8 cellular contexts compared by ENCODE assay signal in the genomic region with DNA sequence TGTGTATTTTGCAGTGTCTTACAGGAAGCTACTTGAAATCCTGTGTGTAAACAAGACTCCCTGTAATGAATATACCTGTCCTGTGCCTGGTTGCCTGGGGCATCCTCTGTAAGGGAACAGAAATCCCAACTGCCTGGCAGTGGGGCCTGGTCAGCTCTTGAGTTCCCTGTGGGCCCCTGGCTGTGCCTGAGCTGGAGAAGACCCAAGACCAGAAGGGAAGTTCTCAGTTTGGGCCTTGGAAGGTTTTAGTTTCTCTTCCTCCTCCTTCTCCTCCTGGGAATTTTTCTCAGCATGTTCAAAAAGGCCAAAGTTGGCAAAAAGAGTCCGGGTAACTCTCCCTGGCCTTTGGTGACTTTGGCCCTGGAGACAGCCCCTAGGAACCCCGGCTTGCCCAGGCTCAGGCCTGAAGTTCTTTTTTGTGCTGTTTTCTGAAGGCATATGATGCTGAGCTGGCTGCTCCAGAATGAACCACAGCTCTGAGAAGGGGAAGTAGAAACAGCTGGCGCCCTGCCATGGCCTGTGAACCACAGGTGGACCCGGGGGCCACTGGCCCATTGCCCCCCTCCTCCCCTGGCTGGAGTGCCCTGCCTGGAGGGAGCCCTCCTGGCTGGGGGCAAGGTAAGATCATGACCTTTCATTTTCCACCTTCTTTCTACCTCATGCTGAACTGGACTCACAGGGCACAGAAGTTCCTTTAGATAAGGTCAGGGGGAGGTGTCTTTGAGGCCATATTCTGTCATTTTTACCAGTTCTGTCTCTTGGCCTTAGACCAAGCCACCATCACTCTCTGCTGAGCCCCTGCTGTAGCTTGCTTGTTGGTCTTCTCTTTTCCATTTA. TPM values are rescaled to one million over a fixed set of nuclear protein-coding genes. Genes with fewer than 3 reads are reported as not detected.
DNase-seq lines count a peak whose midpoint lies in the region; ATAC-seq, FAIRE-seq and TF ChIP-seq lines count a peak whose summit lies in the region.

No MANE protein-coding gene starts in this region.

- no peak overlapping the region for H3K4me3 ChIP-seq in heart right ventricle
- no peak overlapping the region for H3K4me3 ChIP-seq in thymus (ENCODE audit: low read length)

- H3K9me3 Mint-ChIP-seq in activated naive CD4-positive, alpha-beta T cell treated with anti-CD3 and anti-CD28 coated beads for 36 hours, result no peaks in the 10 kb centered on the region

- ATAC-seq in HG02943 (IDR thresholded peaks at IDR 0.05; ENCODE audit: low read depth, unreplicated experiment) (peak; percentile 63), heart right ventricle (peak; percentile 23 to 58 (median 48)), SK-N-SH treated with all-trans-retinoic acid at 6 μM for 48 hours (no peak)

- H3K36me3 ChIP-seq in heart right ventricle (peaks cover 0 to 9% (median 0%) of the 10 kb centered on the region in 9 donors), thymus (ENCODE audit: control insufficient read depth, insufficient read depth) (peaks cover 9% of the 10 kb centered on the region)

- no peak for FAIRE-seq in RCC 7860 (lab: Jason Lieb, UNC)

- H3K4me3 Mint-ChIP-seq in activated naive CD4-positive, alpha-beta T cell treated with anti-CD3 and anti-CD28 coated beads for 36 hours, result no peak overlapping the region

- H3K36me3 Mint-ChIP-seq in activated naive CD4-positive, alpha-beta T cell treated with anti-CD3 and anti-CD28 coated beads for 36 hours (ENCODE audit: low read depth), result peaks cover 41% of the 10 kb centered on the region

- no peaks in the 10 kb centered on the region for H3K27me3 Mint-ChIP-seq in activated naive CD4-positive, alpha-beta T cell treated with anti-CD3 and anti-CD28 coated beads for 36 hours (ENCODE audit: low read depth)

- no peak for TF ChIP-seq CTCF in heart right ventricle (IDR thresholded peaks at IDR 0.05)

- CTCF ChIA-PET in activated naive CD4-positive, alpha-beta T cell treated with anti-CD3 and anti-CD28 coated beads for 36 hours (lab: Charles Lee), result interaction anchor here (0.8 to 2.0 kb wide), 7 partner anchors 11 to 229 kb away, joined by 3 to 10 read pairs (median 4); a partner anchor contains a TSS

- no peaks in the 10 kb centered on the region for H3K27me3 ChIP-seq in heart right ventricle
- no peaks in the 10 kb centered on the region for H3K27me3 ChIP-seq in thymus (ENCODE audit: control insufficient read depth, insufficient read depth)

- H3K27ac ChIP-seq in heart right ventricle (peak overlapping the region in 4 of 10 donors; percentile 12 to 81 (median 51)), thymus (ENCODE audit: low read depth) (peak overlapping the region; percentile 87)

- 51 to 55% methylated on average over 4 of the region's 4 CpGs for WGBS in heart right ventricle, 2 donors
- WGBS in thymus, result 13% methylated on average over 4 of the region's 4 CpGs

- H3K4me1 Mint-ChIP-seq in activated naive CD4-positive, alpha-beta T cell treated with anti-CD3 and anti-CD28 coated beads for 36 hours (ENCODE audit: low read depth), result peaks cover 60% of the 10 kb centered on the region

- H3K4me1 ChIP-seq in heart right ventricle (peaks cover 0 to 53% (median 12%) of the 10 kb centered on the region in 9 donors), thymus (ENCODE audit: control insufficient read depth, insufficient read depth, low read length) (peaks cover 10% of the 10 kb centered on the region)

- peak; percentile 23 for DNase-seq in activated naive CD4-positive, alpha-beta T cell treated with anti-CD3 and anti-CD28 coated beads for 36 hours
- DNase-seq in activated naive CD4-positive, alpha-beta T cell treated with anti-CD3 and anti-CD28 coated beads, Interleukin-2, amount 50 U/mL, for 16 hours, result no peak
- peak; percentile 86 for DNase-seq in OCI-M1 (lab: John Stamatoyannopoulos, UW)
- peak; percentile 42 to 62 for DNase-seq in heart right ventricle
- DNase-seq in RCC 7860 (ENCODE audit: low spot score), result no peak

- intact Hi-C loops in activated naive CD4-positive, alpha-beta T cell treated with anti-CD3 and anti-CD28 coated beads for 36 hours (cut with micrococcal nuclease), result no loop called here
- intact Hi-C loops in heart right ventricle (cut with DNase I), result no loop called here

- H3K27ac Mint-ChIP-seq in activated naive CD4-positive, alpha-beta T cell treated with anti-CD3 and anti-CD28 coated beads for 36 hours, result peak overlapping the region; percentile 89

- H3K9me3 ChIP-seq in heart right ventricle, result no peaks in the 10 kb centered on the region
- no peaks in the 10 kb centered on the region for H3K9me3 ChIP-seq in thymus (ENCODE audit: control insufficient read depth)

TF ChIP-seq in SK-N-SH treated with all-trans-retinoic acid at 6 μM for 48 hours, 23 proteins besides CTCF, POLR2A, EP300 and RAD21:
- TF ChIP-seq ISL1 (CRISPR knock-in tag; IDR thresholded peaks at IDR 0.05), result no peak
- no peak for TF ChIP-seq CSDC2 (CRISPR knock-in tag; IDR thresholded peaks at IDR 0.05)
- no peak for TF ChIP-seq ESRRG (CRISPR knock-in tag; IDR thresholded peaks at IDR 0.05)
- no peak for TF ChIP-seq ARNTL (CRISPR knock-in tag; IDR thresholded peaks at IDR 0.05; ENCODE audit: borderline replicate concordance, low read depth)
- no peak for TF ChIP-seq ZNF565 (CRISPR knock-in tag; conservative IDR thresholded peaks at IDR 0.05; ENCODE audit: low read depth)
- TF ChIP-seq ZC3H10 (CRISPR knock-in tag; IDR thresholded peaks at IDR 0.05), result no peak
- TF ChIP-seq ZNF70 (CRISPR knock-in tag; IDR thresholded peaks at IDR 0.05), result no peak
- no peak for TF ChIP-seq ZFP3 (CRISPR knock-in tag; IDR thresholded peaks at IDR 0.05)
- no peak for TF ChIP-seq TOX (CRISPR knock-in tag; IDR thresholded peaks at IDR 0.05; ENCODE audit: borderline replicate concordance)
- no peak for TF ChIP-seq OSR1 (CRISPR knock-in tag; IDR thresholded peaks at IDR 0.05)
TF ChIP-seq in SK-N-SH treated with all-trans-retinoic acid at 6 μM for 48 hours: peak in this region for 0.

RNA-seq across cellular contexts. Expression of a gene that starts 5.8 kb away (rescaled TPM):
- total RNA-seq in activated naive CD4-positive, alpha-beta T cell treated with anti-CD3 and anti-CD28 coated beads for 36 hours, result 10 to 100 TPM; 23.6 to 24.1 TPM
- 1 to 10 TPM; 2.4 to 5.6 (median 3.7) TPM for total RNA-seq in heart right ventricle
- polyA plus RNA-seq in heart right ventricle (1 to 10 TPM; 1.0 to 1.4 TPM), thymus (7.5 TPM)

RNA-seq across cellular contexts. Expression of a gene that starts 29.3 kb away (rescaled TPM):
- total RNA-seq in activated naive CD4-positive, alpha-beta T cell treated with anti-CD3 and anti-CD28 coated beads for 36 hours, result 10 to 100 TPM; 26.7 to 28.8 TPM
- total RNA-seq in heart right ventricle, result 10 to 100 TPM; 53.1 to 80.3 (median 64.5) TPM
- polyA plus RNA-seq in heart right ventricle (100 to 1,000 TPM in 1 of 2 donors, 10 to 100 TPM in 1; 65.7 to 115 TPM), thymus (222 TPM)

RNA-seq across cellular contexts. Expression of a gene that starts 40.7 kb away (rescaled TPM):
- not detected for total RNA-seq in activated naive CD4-positive, alpha-beta T cell treated with anti-CD3 and anti-CD28 coated beads for 36 hours
- total RNA-seq in heart right ventricle, result not detected
- not detected for polyA plus RNA-seq in heart right ventricle
- polyA plus RNA-seq in thymus, result not detected

Comparison
In these comparisons a context has a peak if more than half of its experiments do, and no peak if none do; other contexts are left out.
1. DNase-seq: peak in activated naive CD4-positive, alpha-beta T cell treated with anti-CD3 and anti-CD28 coated beads for 36 hours (single experiment), OCI-M1 (single experiment) and heart right ventricle (2 of 2); none in activated naive CD4-positive, alpha-beta T cell treated with anti-CD3 and anti-CD28 coated beads, Interleukin-2, amount 50 U/mL, for 16 hours (single experiment) and RCC 7860 (single experiment).